17 cellular contexts compared by ENCODE assay signal in genomic region chr9:16542290-16542689, GRCh38.
"Had no signal": no experiment of that assay in that cellular context is flagged by ENCODE, and none has a peak within 500 bp of the region (broad histone marks: within the 10 kb centered on the region; RNA-seq: fewer than 3 reads in every experiment).

No MANE protein-coding gene starts in this region.

- H3K27ac Mint-ChIP-seq: activated B cell treated with CpG ODN at 0.5 μM for 24 hours; activated CD4-positive, alpha-beta T cell treated with anti-CD3 and anti-CD28 coated beads, Interleukin-2, amount 10 ng/mL, durations not matched to agents 24 days and 14 days; activated CD8-positive, alpha-beta T cell treated with anti-CD3 and anti-CD28 coated beads for 36 hours; activated naive CD4-positive, alpha-beta T cell treated with anti-CD3 and anti-CD28 coated beads for 36 hours; endodermal cell; stimulated activated naive B cell treated with anti-CD40 and anti-IgM and Interleukin-4, amounts not matched to agents 10 μg/mL and 1 μg/mL and 100 μg/mL, for 72 hours had no signal

- H3K9me3 Mint-ChIP-seq: activated B cell treated with CpG ODN at 0.5 μM for 24 hours; activated CD4-positive, alpha-beta T cell treated with anti-CD3 and anti-CD28 coated beads, Interleukin-2, amount 10 ng/mL, durations not matched to agents 24 days and 14 days; activated CD8-positive, alpha-beta T cell treated with anti-CD3 and anti-CD28 coated beads for 36 hours; activated naive CD4-positive, alpha-beta T cell treated with anti-CD3 and anti-CD28 coated beads for 36 hours; endodermal cell had no signal

- H3K4me3 ChIP-seq: body of pancreas, dorsolateral prefrontal cortex, gastroesophageal sphincter, heart left ventricle, left ventricle myocardium inferior, sigmoid colon had no signal

- H3K36me3 ChIP-seq: gastroesophageal sphincter, heart left ventricle, left ventricle myocardium inferior, neutrophil, sigmoid colon had no signal

- H3K4me1 Mint-ChIP-seq: activated B cell treated with CpG ODN at 0.5 μM for 24 hours; activated CD4-positive, alpha-beta T cell treated with anti-CD3 and anti-CD28 coated beads, Interleukin-2, amount 10 ng/mL, durations not matched to agents 24 days and 14 days; stimulated activated naive B cell treated with anti-CD40 and anti-IgM and Interleukin-4, amounts not matched to agents 10 μg/mL and 1 μg/mL and 100 μg/mL, for 72 hours had no signal

- H3K4me3 Mint-ChIP-seq: activated B cell treated with CpG ODN at 0.5 μM for 24 hours; activated CD4-positive, alpha-beta T cell treated with anti-CD3 and anti-CD28 coated beads, Interleukin-2, amount 10 ng/mL, durations not matched to agents 24 days and 14 days; activated CD8-positive, alpha-beta T cell treated with anti-CD3 and anti-CD28 coated beads for 36 hours; activated naive CD4-positive, alpha-beta T cell treated with anti-CD3 and anti-CD28 coated beads for 36 hours; endodermal cell; stimulated activated naive B cell treated with anti-CD40 and anti-IgM and Interleukin-4, amounts not matched to agents 10 μg/mL and 1 μg/mL and 100 μg/mL, for 72 hours had no signal

- H3K4me1 ChIP-seq: body of pancreas had no signal

- H3K27me3 ChIP-seq: body of pancreas, dorsolateral prefrontal cortex, gastroesophageal sphincter, heart left ventricle, neutrophil, sigmoid colon had no signal

- H3K9me3 ChIP-seq: body of pancreas, gastroesophageal sphincter, heart left ventricle, left ventricle myocardium inferior, neutrophil, sigmoid colon had no signal

- DNase-seq: activated B cell treated with CpG ODN at 0.5 μM for 24 hours; activated CD4-positive, alpha-beta T cell treated with anti-CD3 and anti-CD28 coated beads, Interleukin-2, amount 10 ng/mL, durations not matched to agents 24 days and 14 days; activated CD8-positive, alpha-beta T cell treated with anti-CD3 and anti-CD28 coated beads for 36 hours; activated naive CD4-positive, alpha-beta T cell treated with anti-CD3 and anti-CD28 coated beads for 36 hours; activated T-cell treated with anti-CD3 and anti-CD28 coated beads, Interleukin-2, amount 50 U/mL, for 1 hour; body of pancreas; dorsolateral prefrontal cortex; endodermal cell; heart left ventricle; left ventricle myocardium inferior; sigmoid colon; stimulated activated CD4-positive, alpha-beta T cell treated with anti-CD3 and anti-CD28 coated beads, Interleukin-4, amount 100 ng/mL, for 4 hours; stimulated activated naive B cell treated with anti-CD40 and anti-IgM and Interleukin-4, amounts not matched to agents 10 μg/mL and 1 μg/mL and 100 μg/mL, for 72 hours; T-helper 1 cell; T-helper 9 cell had no signal

- H3K36me3 Mint-ChIP-seq: stimulated activated naive B cell treated with anti-CD40 and anti-IgM and Interleukin-4, amounts not matched to agents 10 μg/mL and 1 μg/mL and 100 μg/mL, for 72 hours had no signal

- H3K27ac ChIP-seq: body of pancreas, dorsolateral prefrontal cortex, gastroesophageal sphincter, heart left ventricle, left ventricle myocardium inferior, neutrophil had no signal

- H3K27me3 Mint-ChIP-seq: activated B cell treated with CpG ODN at 0.5 μM for 24 hours; activated CD4-positive, alpha-beta T cell treated with anti-CD3 and anti-CD28 coated beads, Interleukin-2, amount 10 ng/mL, durations not matched to agents 24 days and 14 days; activated CD8-positive, alpha-beta T cell treated with anti-CD3 and anti-CD28 coated beads for 36 hours; stimulated activated naive B cell treated with anti-CD40 and anti-IgM and Interleukin-4, amounts not matched to agents 10 μg/mL and 1 μg/mL and 100 μg/mL, for 72 hours had no signal
